Comparison of ENCODE assay signal across 14 cellular contexts in the genomic region with DNA sequence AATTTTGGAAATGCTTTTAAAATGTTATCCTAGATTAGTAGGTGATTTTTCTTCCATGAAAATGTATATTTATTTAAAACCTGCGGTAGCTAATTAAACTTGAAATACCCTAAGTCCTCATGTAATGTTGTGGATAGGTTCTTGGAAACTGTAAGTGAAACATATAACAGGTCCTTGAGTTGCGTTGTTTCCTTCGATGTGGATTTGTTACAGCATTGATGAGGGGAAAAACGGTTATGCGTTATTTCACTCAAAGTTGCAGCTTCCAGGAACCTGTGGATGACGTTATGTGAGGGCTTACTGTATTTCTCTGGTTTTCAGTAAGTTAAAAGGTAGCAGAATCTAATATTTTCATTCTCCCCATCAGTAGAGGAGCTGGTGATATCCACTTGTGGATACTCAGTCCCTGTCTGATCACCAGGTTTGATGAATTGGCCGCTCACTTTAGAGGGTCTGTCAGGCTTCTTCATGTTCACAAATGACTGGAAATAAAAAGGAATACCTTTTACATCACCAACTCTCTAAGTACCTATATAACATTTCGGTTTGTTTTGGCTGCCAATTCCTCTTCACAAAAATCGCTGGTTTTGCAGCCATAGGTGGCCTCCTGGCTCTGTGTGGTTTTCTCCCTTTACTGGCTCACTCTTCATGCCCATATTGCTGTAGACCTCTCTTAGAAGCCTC.
DNase-seq lines count a peak whose midpoint lies in the region; ATAC-seq and TF ChIP-seq lines count a peak whose summit lies in the region.
"Had no signal": no experiment of that assay in that cellular context is flagged by ENCODE, and none has a peak within 500 bp of the region (broad histone marks: within the 10 kb centered on the region; RNA-seq: fewer than 3 reads in every experiment).

No MANE protein-coding gene starts in this region.

- ATAC-seq in foreskin keratinocyte, result no peak
- ATAC-seq: left colon had no signal

- H3K9me2 ChIP-seq in MM.1S (replicated peaks; ENCODE audit: insufficient read depth, low read length), result no peaks in the 10 kb centered on the region

- H3K4me1 ChIP-seq in HUES48 (ENCODE audit: control insufficient read depth, insufficient read depth, low read length) (peaks cover 68% of the 10 kb centered on the region), mucosa of stomach (ENCODE audit: control insufficient read depth, insufficient read depth, low read length) (peaks cover 50% of the 10 kb centered on the region), suprapubic skin (peaks cover 46% of the 10 kb centered on the region), foreskin keratinocyte (peaks cover 49% of the 10 kb centered on the region), MM.1S (ENCODE audit: low read length) (peaks cover 46% of the 10 kb centered on the region)

- no peak for TF ChIP-seq POLR2A in suprapubic skin (IDR thresholded peaks at IDR 0.05)

- in situ Hi-C loops in brain microvascular endothelial cell (cut with HindIII; ENCODE audit: low pct_ligation_motif_present, low sequenced_read_pairs), result no loop called here

- TF ChIP-seq CTCF in brain microvascular endothelial cell (IDR thresholded peaks at IDR 0.05; ENCODE audit: low read depth, low read length, missing control alignments) (no peak), suprapubic skin (IDR thresholded peaks at IDR 0.05) (no peak), foreskin keratinocyte (conservative IDR thresholded peaks at IDR 0.05) (no peak), MM.1S (IDR thresholded peaks at IDR 0.05; ENCODE audit: low read length) (no peak)

- TF ChIP-seq EP300 in suprapubic skin (IDR thresholded peaks at IDR 0.05), result no peak

- no peak overlapping the region for H3K4me3 ChIP-seq in HUES48 (ENCODE audit: low read depth, low read length)
- no peak overlapping the region for H3K4me3 ChIP-seq in brain microvascular endothelial cell (ENCODE audit: low read depth, low read length)
- H3K4me3 ChIP-seq in mucosa of stomach (ENCODE audit: low read length), result no peak overlapping the region
- no peak overlapping the region for H3K4me3 ChIP-seq in suprapubic skin
- H3K4me3 ChIP-seq in MM.1S (ENCODE audit: low read length), result no peak overlapping the region
- H3K4me3 ChIP-seq: pancreas had no signal

- WGBS in suprapubic skin, result 95% methylated on average over 9 of the region's 9 CpGs

- no peak overlapping the region for H2AFZ ChIP-seq in MM.1S (ENCODE audit: low read length)

- peak overlapping the region; percentile 43 for H3K27ac ChIP-seq in HUES48 (ENCODE audit: low read depth, low read length)
- H3K27ac ChIP-seq in brain microvascular endothelial cell, result peak overlapping the region; percentile 92
- peak overlapping the region; percentile 89 for H3K27ac ChIP-seq in suprapubic skin
- H3K27ac ChIP-seq in foreskin keratinocyte, result no peak overlapping the region
- no peak overlapping the region for H3K27ac ChIP-seq in MM.1S (ENCODE audit: low read length)
- H3K27ac ChIP-seq: KMS-11 had no signal

- H3K36me3 ChIP-seq in HUES48 (ENCODE audit: control insufficient read depth, insufficient read depth, low read length) (no peaks in the 10 kb centered on the region), brain microvascular endothelial cell (replicated peaks) (peaks cover 21% of the 10 kb centered on the region), mucosa of stomach (ENCODE audit: control insufficient read depth, insufficient read depth, low read length) (no peaks in the 10 kb centered on the region), suprapubic skin (no peaks in the 10 kb centered on the region), MM.1S (replicated peaks; ENCODE audit: insufficient read depth, low read length) (peaks cover 2% of the 10 kb centered on the region; the same call in 1 of the 2 replicates)
- H3K36me3 ChIP-seq: pancreas had no signal

- H3K27me3 ChIP-seq in HUES48 (ENCODE audit: control insufficient read depth, insufficient read depth, low read length) (no peaks in the 10 kb centered on the region), brain microvascular endothelial cell (replicated peaks) (no peaks in the 10 kb centered on the region), mucosa of stomach (ENCODE audit: control insufficient read depth, insufficient read depth, low read length) (no peaks in the 10 kb centered on the region), suprapubic skin (no peaks in the 10 kb centered on the region), foreskin keratinocyte (no peaks in the 10 kb centered on the region), MM.1S (replicated peaks; ENCODE audit: insufficient read depth, low read length) (no peaks in the 10 kb centered on the region)
- H3K27me3 ChIP-seq: pancreas had no signal

- H3K9ac ChIP-seq in HUES48 (ENCODE audit: low read depth, low read length), result no peak overlapping the region
- peak overlapping the region; percentile 54 for H3K9ac ChIP-seq in mucosa of stomach (ENCODE audit: low read length)
- no peak overlapping the region for H3K9ac ChIP-seq in MM.1S (ENCODE audit: low read length)
- H3K9ac ChIP-seq: KMS-11 had no signal

- H3K9me3 ChIP-seq in HUES48 (ENCODE audit: control insufficient read depth, insufficient read depth, low read length), result no peaks in the 10 kb centered on the region
- no peaks in the 10 kb centered on the region for H3K9me3 ChIP-seq in mucosa of stomach (ENCODE audit: control insufficient read depth, low read length)
- H3K9me3 ChIP-seq in suprapubic skin, result no peaks in the 10 kb centered on the region
- no peaks in the 10 kb centered on the region for H3K9me3 ChIP-seq in MM.1S (replicated peaks; ENCODE audit: insufficient read depth, low read length)
- H3K9me3 ChIP-seq: pancreas had no signal

- H4K20me1 ChIP-seq in MM.1S (ENCODE audit: insufficient read depth, low read length), result no peaks in the 10 kb centered on the region

- H3K79me2 ChIP-seq in MM.1S (ENCODE audit: low read length), result peaks cover 100% of the 10 kb centered on the region

- H3K4me2 ChIP-seq in MM.1S (ENCODE audit: low read depth, low read length), result no peak overlapping the region
- H3K4me2 ChIP-seq: KMS-11 had no signal

- DNase-seq in brain microvascular endothelial cell (no peak), suprapubic skin (ENCODE audit: low spot score in 2 of 2) (no peak), foreskin keratinocyte (no peak), MM.1S (no peak), NCI-H510A treated with DMSO at 0.1 percent for 48 hours (lab: John Stamatoyannopoulos, UW) (no peak), GM19240 (ENCODE audit: insufficient read length, low spot score) (no peak)
- DNase-seq: activated B cell treated with CpG ODN at 0.5 μM for 24 hours, C1 segment of cervical spinal cord, left colon, NCI-H2029 treated with DMSO at 0.1 percent for 48 hours, pancreas had no signal

- peaks cover 12% of the 10 kb centered on the region for H3F3A ChIP-seq in MM.1S (ENCODE audit: insufficient read depth, low read length)

Comparison
In these comparisons a context has a peak if more than half of its experiments do, and no peak if none do; other contexts are left out.
1. H3K27ac ChIP-seq: peak in HUES48 (single experiment), brain microvascular endothelial cell (single experiment) and suprapubic skin (single experiment); none in foreskin keratinocyte (single experiment) and MM.1S (single experiment).